Comparison of ENCODE assay signal across 8 cellular contexts in the genomic region with DNA sequence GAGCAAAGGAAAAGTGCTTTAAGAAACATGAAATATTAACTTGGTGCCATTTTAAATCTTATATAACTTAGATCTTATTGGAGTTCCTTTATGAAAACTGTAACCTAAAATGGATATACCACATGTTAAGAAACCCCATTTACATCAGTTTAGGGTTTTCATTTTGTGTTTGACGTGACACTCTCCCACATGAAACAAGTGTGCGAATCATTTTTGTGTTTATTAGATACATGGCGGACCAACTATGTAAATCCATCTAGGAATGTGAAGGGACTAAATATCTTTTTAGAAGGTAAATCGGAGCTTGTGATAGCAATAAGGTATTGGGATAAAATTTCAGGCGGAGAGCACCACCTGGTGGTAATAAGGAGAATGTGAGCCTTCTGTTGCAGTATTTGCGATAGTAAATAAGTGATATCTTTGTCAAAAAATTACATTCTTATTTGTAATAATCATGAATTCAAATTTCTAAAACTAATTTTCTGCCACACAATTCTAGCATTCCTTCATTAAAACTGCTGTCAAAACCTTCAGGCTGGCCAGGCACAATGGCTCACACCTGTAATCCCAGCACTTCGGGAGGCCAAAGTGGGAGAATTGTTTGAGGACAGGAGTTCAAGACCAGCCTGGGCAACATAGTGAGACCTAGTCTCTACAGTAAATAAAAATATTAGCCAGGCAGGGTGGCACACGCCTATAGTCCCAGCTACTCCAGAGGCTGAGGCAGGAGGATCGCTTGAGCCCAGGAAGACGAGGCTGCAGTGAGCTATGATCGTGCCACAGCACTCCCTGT. TPM values are rescaled to one million over a fixed set of nuclear protein-coding genes. Genes with fewer than 3 reads are reported as not detected.
DNase-seq lines count a peak whose midpoint lies in the region; ATAC-seq and TF ChIP-seq lines count a peak whose summit lies in the region.

No MANE protein-coding gene starts in this region.

- H2AFZ ChIP-seq in smooth muscle cell (ENCODE audit: low read depth) = no peak overlapping the region

- H3K27ac ChIP-seq in left ventricle myocardium inferior (replicated peaks) (no peak overlapping the region), smooth muscle cell (ENCODE audit: low read depth) (no peak overlapping the region)

- no peak overlapping the region for H3K9ac ChIP-seq in smooth muscle cell (ENCODE audit: low read depth)

- DNase-seq in Caco-2 (peak in 1 of 2 experiments; percentile 19), HCEC 1CT (peak; percentile 68), NCI-H774 (lab: John Stamatoyannopoulos, UW) (peak; percentile 63), left ventricle myocardium inferior (no peak), smooth muscle cell (lab: John Stamatoyannopoulos, UW; ENCODE audit: unreplicated experiment) (no peak)
- DNase-seq in activated naive CD8-positive, alpha-beta T cell treated with anti-CD3 and anti-CD28 coated beads, Interleukin-2, amount 50 U/mL, for 24 hours = no peak
- DNase-seq in activated CD4-positive, CD25-positive, alpha-beta regulatory T cell treated with anti-CD3 and anti-CD28 coated beads, Interleukin-2, amount 50 U/mL, for 72 hours = no peak

- WGBS in smooth muscle cell (ENCODE audit: low lambda C conversion rate) = 61% methylated on average over 11 of the region's 11 CpGs

- BruUV-seq in Caco-2 (replicated peaks; lab: Mats Ljungman, UMichigan) = no TSS peak

- H3K4me1 ChIP-seq in Caco-2 (no peaks in the 10 kb centered on the region), left ventricle myocardium inferior (peaks cover 6% of the 10 kb centered on the region), smooth muscle cell (ENCODE audit: low read depth) (no peaks in the 10 kb centered on the region)

- H3K27me3 ChIP-seq in Caco-2 (replicated peaks; ENCODE audit: control insufficient read depth, insufficient read depth, low read length) (no peaks in the 10 kb centered on the region), left ventricle myocardium inferior (ENCODE audit: low read depth) (no peaks in the 10 kb centered on the region), smooth muscle cell (ENCODE audit: low read depth) (no peaks in the 10 kb centered on the region)

- no peaks in the 10 kb centered on the region for H3K36me3 Mint-ChIP-seq in Caco-2 (ENCODE audit: insufficient read depth, unreplicated experiment)
- peaks cover 37% of the 10 kb centered on the region for H3K36me3 Mint-ChIP-seq in activated naive CD8-positive, alpha-beta T cell treated with anti-CD3 and anti-CD28 coated beads, Interleukin-2, amount 50 U/mL, for 24 hours (ENCODE audit: low read depth)

- H3F3A ChIP-seq in smooth muscle cell (ENCODE audit: low read depth) = no peaks in the 10 kb centered on the region

- peak; percentile 54 to 61 for TF ChIP-seq CTCF in Caco-2 (IDR thresholded peaks at IDR 0.05; ENCODE audit: insufficient read depth in 1 of 2, low read depth in 1 of 2, low read length in 1 of 2, severe bottlenecking in 1 of 2, unreplicated experiment in 1 of 2)
- TF ChIP-seq CTCF in left ventricle myocardium inferior (IDR thresholded peaks at IDR 0.05; ENCODE audit: borderline replicate concordance) = peak; percentile 92
- peak; percentile 87 for TF ChIP-seq CTCF in smooth muscle cell (IDR thresholded peaks at IDR 0.05; ENCODE audit: borderline replicate concordance, insufficient read depth, poor library complexity, severe bottlenecking)

- H3K79me2 ChIP-seq in smooth muscle cell (ENCODE audit: low read depth) = peaks cover 35% of the 10 kb centered on the region

- peaks cover 45% of the 10 kb centered on the region for H4K20me1 ChIP-seq in smooth muscle cell (ENCODE audit: low read depth)

- H3K4me2 ChIP-seq in smooth muscle cell = peak overlapping the region; percentile 56

- no peaks in the 10 kb centered on the region for H3K27me3 Mint-ChIP-seq in Caco-2 (ENCODE audit: insufficient read depth, unreplicated experiment)
- H3K27me3 Mint-ChIP-seq in activated naive CD8-positive, alpha-beta T cell treated with anti-CD3 and anti-CD28 coated beads, Interleukin-2, amount 50 U/mL, for 24 hours = no peaks in the 10 kb centered on the region

- no peaks in the 10 kb centered on the region for H3K4me1 Mint-ChIP-seq in Caco-2 (ENCODE audit: low read depth, unreplicated experiment)
- peaks cover 71% of the 10 kb centered on the region for H3K4me1 Mint-ChIP-seq in activated naive CD8-positive, alpha-beta T cell treated with anti-CD3 and anti-CD28 coated beads, Interleukin-2, amount 50 U/mL, for 24 hours

- no peaks in the 10 kb centered on the region for H3K36me3 ChIP-seq in Caco-2 (ENCODE audit: control insufficient read depth, insufficient read depth, low read length)
- no peaks in the 10 kb centered on the region for H3K36me3 ChIP-seq in left ventricle myocardium inferior
- H3K36me3 ChIP-seq in smooth muscle cell (ENCODE audit: low read depth) = no peaks in the 10 kb centered on the region

- H3K4me3 ChIP-seq in Caco-2 (ENCODE audit: low read depth, low read length) (no peak overlapping the region), left ventricle myocardium inferior (no peak overlapping the region), smooth muscle cell (peak overlapping the region; percentile 25)

- POLR2A ChIA-PET in Caco-2 (lab: Charles Lee) = no interaction called here

- CTCF ChIA-PET in Caco-2 (lab: Charles Lee) = interaction anchor here (0.6 to 1.5 kb wide), 11 partner anchors 20 to 365 kb away, joined by 3 to 15 read pairs (median 6); partner anchors contain the start of genes CAP1 and SMAP2

- H3K9me3 Mint-ChIP-seq in Caco-2 (ENCODE audit: unreplicated experiment) = no peaks in the 10 kb centered on the region
- peaks cover 4% of the 10 kb centered on the region for H3K9me3 Mint-ChIP-seq in activated naive CD8-positive, alpha-beta T cell treated with anti-CD3 and anti-CD28 coated beads, Interleukin-2, amount 50 U/mL, for 24 hours

- no peaks in the 10 kb centered on the region for H3K9me3 ChIP-seq in Caco-2
- H3K9me3 ChIP-seq in left ventricle myocardium inferior (replicated peaks) = no peaks in the 10 kb centered on the region
- H3K9me3 ChIP-seq in smooth muscle cell (replicated peaks; ENCODE audit: low read depth) = no peaks in the 10 kb centered on the region

- intact Hi-C loops in Caco-2 (cut with micrococcal nuclease; ENCODE audit: unreplicated experiment) (loop anchor here (1.0 to 2.0 kb wide), 3 partner anchors 60 to 320 kb away; no protein-coding TSS in a partner anchor), left ventricle myocardium inferior (cut with micrococcal nuclease) (loop anchor here (10.0 kb wide), 2 partner anchors 60 to 260 kb away; no protein-coding TSS in a partner anchor)

- ATAC-seq in activated naive CD8-positive, alpha-beta T cell treated with anti-CD3 and anti-CD28 coated beads, Interleukin-2, amount 50 U/mL, for 24 hours = no peak
- no peak for ATAC-seq in HG03139 (IDR thresholded peaks at IDR 0.05; ENCODE audit: unreplicated experiment)

- H3K27ac Mint-ChIP-seq in Caco-2 (ENCODE audit: unreplicated experiment) = no peak overlapping the region
- H3K27ac Mint-ChIP-seq in activated naive CD8-positive, alpha-beta T cell treated with anti-CD3 and anti-CD28 coated beads, Interleukin-2, amount 50 U/mL, for 24 hours = peak overlapping the region; percentile 74

- H3K4me3 Mint-ChIP-seq in Caco-2 (ENCODE audit: unreplicated experiment) = no peak overlapping the region
- peak overlapping the region; percentile 30 for H3K4me3 Mint-ChIP-seq in activated naive CD8-positive, alpha-beta T cell treated with anti-CD3 and anti-CD28 coated beads, Interleukin-2, amount 50 U/mL, for 24 hours

RNA-seq across cellular contexts. Expression of gene SMAP2, which starts 31.3 kb away (rescaled TPM):
- 6.8 and 7.5 TPM in 2 replicates for total RNA-seq in Caco-2 (2022)
- total RNA-seq in left ventricle myocardium inferior = 15.0 TPM
- total RNA-seq in smooth muscle cell = 16.0 and 18.4 TPM in 2 replicates
- 22.5 and 29.7 TPM in 2 replicates for polyA plus RNA-seq in smooth muscle cell

RNA-seq across cellular contexts. Expression of gene ZFP69B, which starts 45.4 kb away (rescaled TPM):
- total RNA-seq in Caco-2 (2022) = 1.2 TPM in 2 replicates
- total RNA-seq in left ventricle myocardium inferior = 1.1 TPM
- total RNA-seq in smooth muscle cell = 6.5 and 6.8 TPM in 2 replicates
- polyA plus RNA-seq in smooth muscle cell = 1.5 and 4.3 TPM in 2 replicates

Comparison
In these comparisons a context has a peak if more than half of its experiments do, and no peak if none do; other contexts are left out.
1. DNase-seq: peak in HCEC 1CT (single experiment) and NCI-H774 (single experiment); none in activated naive CD8-positive, alpha-beta T cell treated with anti-CD3 and anti-CD28 coated beads, Interleukin-2, amount 50 U/mL, for 24 hours (single experiment), left ventricle myocardium inferior (single experiment), smooth muscle cell (single experiment) and activated CD4-positive, CD25-positive, alpha-beta regulatory T cell treated with anti-CD3 and anti-CD28 coated beads, Interleukin-2, amount 50 U/mL, for 72 hours (single experiment).
2. Peak in every context shown above with its lines, with median percentiles within 50 percentile points of each other: CTCF ChIP-seq.